In the genomic region with DNA sequence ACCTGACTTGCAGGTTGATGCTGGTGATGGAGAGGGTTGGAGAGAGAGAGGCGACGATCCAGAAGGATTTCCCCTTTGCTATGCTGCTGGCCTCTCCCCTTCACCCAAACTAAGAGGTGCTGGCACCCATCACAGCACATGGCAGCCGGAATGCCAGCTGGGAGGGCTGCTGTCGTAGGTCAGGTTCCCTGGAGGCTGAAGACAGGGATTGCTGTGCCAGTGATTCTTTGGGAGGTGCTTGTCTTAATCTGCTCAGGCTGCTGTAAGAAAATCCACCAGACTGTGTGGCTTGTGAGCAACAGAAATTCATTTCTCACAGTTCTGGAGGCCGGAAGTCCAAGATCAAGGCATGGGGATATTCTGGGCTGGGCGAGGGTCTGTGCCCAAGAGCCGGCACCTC, we compare ENCODE assay signal across 18 cellular contexts. TPM values are rescaled to one million over a fixed set of nuclear protein-coding genes. Genes with fewer than 3 reads are reported as not detected.
DNase-seq lines count a peak whose midpoint lies in the region; TF ChIP-seq lines count a peak whose summit lies in the region.
"Had no signal": no experiment of that assay in that cellular context is flagged by ENCODE, and none has a peak within 500 bp of the region (broad histone marks: within the 10 kb centered on the region; RNA-seq: fewer than 3 reads in every experiment).

No MANE protein-coding gene starts in this region.

- H3K4me1 Mint-ChIP-seq in brain (peaks cover 67% of the 10 kb centered on the region), nephron progenitor cell (peaks cover 75% of the 10 kb centered on the region)

- H3K4me3 Mint-ChIP-seq in brain, result peak overlapping the region in 3 of 5 experiments; percentile 38 to 86 (median 72)
- H3K4me3 Mint-ChIP-seq in nephron progenitor cell, result peak overlapping the region; percentile 43
- H3K4me3 Mint-ChIP-seq: GM23338 had no signal

- peaks cover 0 to 34% of the 10 kb centered on the region in 2 donors for H3K27me3 ChIP-seq in tibial nerve

- H3K9me3 Mint-ChIP-seq in brain (no peaks in the 10 kb centered on the region), nephron progenitor cell (no peaks in the 10 kb centered on the region)
- H3K9me3 Mint-ChIP-seq: GM23338 had no signal

- DNase-seq in NCI-H524 (lab: John Stamatoyannopoulos, UW) (peak; percentile 18 to 42), NCI-H524 treated with DMSO at 0.1 percent for 48 hours (lab: John Stamatoyannopoulos, UW) (no peak), nephron progenitor cell (no peak), islet precursor cell (no peak), OCI-M1 (lab: John Stamatoyannopoulos, UW) (no peak), tibial nerve (ENCODE audit: low spot score in 2 of 2) (no peak)
- DNase-seq in stimulated activated CD8-positive, alpha-beta memory T cell treated with anti-CD3 and anti-CD28 coated beads, Interleukin-4, amount 100 ng/mL, for 48 hours, result no peak
- DNase-seq: 8988T, C1 segment of cervical spinal cord, DND-41, GDM1, NCI-H1436, NCI-H2081 treated with DMSO at 0.1 percent for 48 hours, NCI-H748 treated with DMSO at 0.1 percent for 48 hours, SK-N-SH had no signal

- H3K27ac Mint-ChIP-seq in brain, result peak overlapping the region in 4 of 5 experiments; percentile 36 to 90 (median 86)
- peak overlapping the region; percentile 93 for H3K27ac Mint-ChIP-seq in nephron progenitor cell
- H3K27ac Mint-ChIP-seq: GM23338 had no signal

- TF ChIP-seq CTCF in brain (conservative IDR thresholded peaks at IDR 0.05), result no peak
- no peak for TF ChIP-seq CTCF in nephron progenitor cell (IDR thresholded peaks at IDR 0.05)
- TF ChIP-seq CTCF in tibial nerve (IDR thresholded peaks at IDR 0.05), result no peak

- H3K4me1 ChIP-seq in tibial nerve, result peaks cover 0 to 22% (median 6%) of the 10 kb centered on the region in 4 donors

- WGBS in tibial nerve, 2 donors, result 45 to 50% methylated on average over 6 to 7 of the region's 7 CpGs

- no peaks in the 10 kb centered on the region for H3K36me3 ChIP-seq in tibial nerve

- TF ChIP-seq EP300 in tibial nerve (IDR thresholded peaks at IDR 0.05), result no peak

- H3K27me3 Mint-ChIP-seq in brain (peaks cover 1% of the 10 kb centered on the region), nephron progenitor cell (ENCODE audit: low read depth, poor library complexity) (no peaks in the 10 kb centered on the region)

- no peak overlapping the region for H3K27ac ChIP-seq in tibial nerve

- no peaks in the 10 kb centered on the region for H3K9me3 ChIP-seq in tibial nerve
- H3K9me3 ChIP-seq: SK-N-SH had no signal

- no peak overlapping the region for H3K4me3 ChIP-seq in tibial nerve
- H3K4me3 ChIP-seq: GM23338, K562 had no signal

- no peak for TF ChIP-seq POLR2A in tibial nerve (IDR thresholded peaks at IDR 0.05)

- H3K36me3 Mint-ChIP-seq in brain (no peaks in the 10 kb centered on the region), nephron progenitor cell (ENCODE audit: low read depth) (peaks cover 10% of the 10 kb centered on the region)

RNA-seq across cellular contexts. Expression of a gene that starts 4.4 kb away (rescaled TPM):
- polyA plus RNA-seq in brain (ENCODE audit: insufficient read depth, low read depth, low replicate concordance), result 42.2 TPM
- total RNA-seq in tibial nerve, result 100 to 1,000 TPM in 1 of 4 donors, 10 to 100 TPM in 3; 55.3 to 124 (median 68.6) TPM

RNA-seq across cellular contexts. Expression of a gene that starts 14.0 kb away (rescaled TPM):
- 17.7 TPM for polyA plus RNA-seq in brain (ENCODE audit: insufficient read depth, low read depth, low replicate concordance)
- total RNA-seq in tibial nerve, result 1 to 10 TPM; 1.2 to 7.2 (median 3.1) TPM
- total RNA-seq: K562 had no signal
- polyA plus RNA-seq: K562, SK-N-SH had no signal

RNA-seq across cellular contexts. Expression of a gene that starts 24.7 kb away (rescaled TPM):
- 4.3 TPM for polyA plus RNA-seq in brain (ENCODE audit: insufficient read depth, low read depth, low replicate concordance)
- under 1 TPM in 2 of 4 donors, not detected in 2; 0.20 to 0.44 TPM for total RNA-seq in tibial nerve
- total RNA-seq: K562 had no signal
- polyA plus RNA-seq: K562, SK-N-SH had no signal

RNA-seq across cellular contexts. Expression of a gene that starts 32.6 kb away (rescaled TPM):
- not detected for polyA plus RNA-seq in brain (ENCODE audit: insufficient read depth, low read depth, low replicate concordance)
- 10 to 100 TPM; 29.4 to 53.1 (median 42.2) TPM for total RNA-seq in tibial nerve
- polyA plus RNA-seq: SK-N-SH had no signal

RNA-seq across cellular contexts. Expression of a gene that starts 52.3 kb away (rescaled TPM):
- polyA plus RNA-seq in brain (ENCODE audit: insufficient read depth, low read depth, low replicate concordance), result 41.3 TPM
- total RNA-seq in tibial nerve, result 10 to 100 TPM; 20.7 to 25.5 (median 23.3) TPM

Comparison
In these comparisons a context has a peak if more than half of its experiments do, and no peak if none do; other contexts are left out.
1. DNase-seq: peak in NCI-H524 (2 of 2); none in NCI-H524 treated with DMSO at 0.1 percent for 48 hours (single experiment), nephron progenitor cell (single experiment), stimulated activated CD8-positive, alpha-beta memory T cell treated with anti-CD3 and anti-CD28 coated beads, Interleukin-4, amount 100 ng/mL, for 48 hours (single experiment), islet precursor cell (single experiment), OCI-M1 (single experiment) and tibial nerve (0 of 2).